8 cellular contexts compared by ENCODE assay signal in genomic region chr6:43924222-43924702, GRCh38.
DNase-seq lines count a peak whose midpoint lies in the region; ATAC-seq, FAIRE-seq and TF ChIP-seq lines count a peak whose summit lies in the region.

No MANE protein-coding gene starts in this region.

- TF ChIP-seq POLR2A in GM12878 (IDR thresholded peaks at IDR 0.05; ENCODE audit: low read depth, low read length), result no peak

- FAIRE-seq in GM12878 (lab: Jason Lieb, UNC) (no peak), frontal cortex (lab: Jason Lieb, UNC) (no peak)

- peaks cover 7% of the 10 kb centered on the region for H3K27me3 Mint-ChIP-seq in T-helper 17 cell

- H3K36me3 Mint-ChIP-seq in T-helper 17 cell (ENCODE audit: low read depth), result no peaks in the 10 kb centered on the region

- POLR2A ChIA-PET in GM12878 (lab: Charles Lee), result interaction anchor here (1.0 to 1.1 kb wide), 2 partner anchors 13 to 29 kb away, joined by 3 to 4 read pairs; no protein-coding TSS in a partner anchor

- ATAC-seq in GM21423 (IDR thresholded peaks at IDR 0.05; ENCODE audit: unreplicated experiment) (peak; percentile 40), T-helper 17 cell (peak; percentile 83), GM12878 (peak; percentile 91), foreskin keratinocyte (no peak)

- no peak overlapping the region for H3K4me2 ChIP-seq in GM12878 (ENCODE audit: control insufficient read depth, insufficient read depth)

- no peak overlapping the region for H3K9ac ChIP-seq in GM12878 (ENCODE audit: control insufficient read depth, insufficient read depth, low read length)

- no peaks in the 10 kb centered on the region for H4K20me1 ChIP-seq in GM12878 (ENCODE audit: control insufficient read depth, insufficient read depth)

- peak overlapping the region; percentile 11 for H3K27ac Mint-ChIP-seq in T-helper 17 cell

- BruUV-seq in GM12878 (replicated peaks; lab: Mats Ljungman, UMichigan), result no TSS peak

- WGBS in GM12878 (ENCODE audit: insufficient coverage, insufficient replicate concordance, low lambda C conversion rate, missing lambda C conversion rate), result 5% methylated on average over 12 of the region's 12 CpGs

- H3K36me3 ChIP-seq in GM12878 (ENCODE audit: control insufficient read depth in 2 of 2, insufficient read depth in 2 of 2, low read length in 1 of 2), result no peaks in the 10 kb centered on the region

- no peak for TF ChIP-seq RAD21 in GM12878 (IDR thresholded peaks at IDR 0.05; ENCODE audit: insufficient read depth, low read depth, low read length)

- SMC1A ChIA-PET in GM12878 (lab: Charles Lee; ENCODE audit: uncharacterized antibody, unreplicated experiment), result interaction anchor here (0.7 to 1.9 kb wide), 7 partner anchors 9 to 76 kb away, joined by 3 to 6 read pairs (median 3); no protein-coding TSS in a partner anchor

- DNase-seq in T-helper 17 cell (peak in 1 of 3 donors; percentile 11), GM12878 (ENCODE audit: low read depth, low spot score) (peak; percentile 21), GM13977 (ENCODE audit: low spot score) (no peak), foreskin keratinocyte (no peak), frontal cortex (ENCODE audit: low spot score in 2 of 2) (no peak), NCI-H146 (lab: John Stamatoyannopoulos, UW) (no peak)
- DNase-seq in stimulated activated CD4-positive, alpha-beta T cell treated with anti-CD3 and anti-CD28 coated beads, Interleukin-12 subunit alpha, Interleukin-12 subunit beta, amount 100 ng/mL, for 48 hours (ENCODE audit: low read depth in 2 of 3, low spot score in 1 of 3), result peak; percentile 34 to 44 (median 35)

- H3K27ac ChIP-seq in GM12878 (ENCODE audit: control insufficient read depth, insufficient read depth), result no peak overlapping the region
- no peak overlapping the region for H3K27ac ChIP-seq in foreskin keratinocyte

- H3K79me2 ChIP-seq in GM12878 (ENCODE audit: control insufficient read depth, insufficient read depth, low read length), result no peaks in the 10 kb centered on the region

- H3K4me1 Mint-ChIP-seq in T-helper 17 cell, result peaks cover 21% of the 10 kb centered on the region

- peaks cover 7% of the 10 kb centered on the region; the same call in 1 of the 2 replicates for H3K4me1 ChIP-seq in GM12878 (ENCODE audit: control insufficient read depth, insufficient read depth, low read length)
- H3K4me1 ChIP-seq in foreskin keratinocyte, result peaks cover 19% of the 10 kb centered on the region

- no peak overlapping the region for H3K4me3 ChIP-seq in GM12878

- H2AFZ ChIP-seq in GM12878 (ENCODE audit: control insufficient read depth, low read depth, low read length), result no peak overlapping the region

- CTCF ChIA-PET in GM12878 (lab: Yijun Ruan, JAX), result interaction anchor here (0.6 to 1.8 kb wide), 4 partner anchors 22 to 150 kb away, joined by 3 to 4 read pairs (median 3); no protein-coding TSS in a partner anchor

- no peaks in the 10 kb centered on the region for H3K9me3 ChIP-seq in T-helper 17 cell (ENCODE audit: control insufficient read depth, low read length, poor library complexity, severe bottlenecking)
- H3K9me3 ChIP-seq in GM12878 (replicated peaks; ENCODE audit: control insufficient read depth, insufficient read depth, low read length), result no peaks in the 10 kb centered on the region

- no peak for TF ChIP-seq EP300 in GM12878 (IDR thresholded peaks at IDR 0.05; ENCODE audit: borderline replicate concordance in 1 of 2, control insufficient read depth in 1 of 2, low read depth in 2 of 2, low read length in 2 of 2)

- H3K4me3 Mint-ChIP-seq in T-helper 17 cell, result peak overlapping the region; percentile 63

- TF ChIP-seq CTCF in GM12878 (IDR thresholded peaks at IDR 0.05 in 2 of 3, conservative IDR thresholded peaks at IDR 0.05 in 1 of 3; ENCODE audit: control insufficient read depth in 2 of 3, extremely low read depth in 1 of 3, insufficient read depth in 1 of 3, low read depth in 3 of 3, low read length in 3 of 3) (no peak), GM13977 (IDR thresholded peaks at IDR 0.05; ENCODE audit: extremely low read depth, insufficient read depth, missing control alignments) (no peak), foreskin keratinocyte (conservative IDR thresholded peaks at IDR 0.05) (no peak)

- no peaks in the 10 kb centered on the region for H3K27me3 ChIP-seq in GM12878 (replicated peaks in 1 of 2; ENCODE audit: control insufficient read depth in 2 of 2, insufficient read depth in 2 of 2, low read length in 1 of 2)
- peaks cover 5% of the 10 kb centered on the region for H3K27me3 ChIP-seq in foreskin keratinocyte

- in situ Hi-C loops in GM12878 (cut with MboI) (no loop called here), GM13977 (cut with MboI; ENCODE audit: low pct_unique_long_range_greater_than_20kb, low sequenced_read_pairs, unreplicated experiment) (no loop called here)

- intact Hi-C loops in GM12878 (cut with micrococcal nuclease; ENCODE audit: unreplicated experiment), result no loop called here

- RAD21 ChIA-PET in GM12878 (lab: Charles Lee; ENCODE audit: unreplicated experiment), result interaction anchor here (1.0 to 1.2 kb wide), 2 partner anchors 40 to 76 kb away, joined by 3 read pairs; no protein-coding TSS in a partner anchor

TF ChIP-seq in GM12878, 131 proteins besides CTCF, POLR2A, EP300 and RAD21 (continues in another document):
- TF ChIP-seq ZNF384 (IDR thresholded peaks at IDR 0.05; ENCODE audit: borderline replicate concordance, low read depth, low read length) (no peak), RUNX3 (IDR thresholded peaks at IDR 0.05; ENCODE audit: low read length) (peak; percentile 62), ESRRA (IDR thresholded peaks at IDR 0.05; ENCODE audit: low read length) (no peak), NFXL1 (IDR thresholded peaks at IDR 0.05; ENCODE audit: borderline replicate concordance) (no peak), TCF7 (IDR thresholded peaks at IDR 0.05; ENCODE audit: borderline replicate concordance) (no peak), BHLHE40 (IDR thresholded peaks at IDR 0.05; ENCODE audit: borderline replicate concordance in 1 of 2, low read depth in 2 of 2, low read length in 1 of 2) (peak in 1 of 2 experiments; percentile 34; a peak in 1 of 4 replicates), IKZF1 (conservative IDR thresholded peaks at IDR 0.05) (peak; percentile 66), SREBF1 (IDR thresholded peaks at IDR 0.05; ENCODE audit: low read length) (no peak), DPF2 (IDR thresholded peaks at IDR 0.05) (peak; percentile 27; the same call in 1 of the 2 replicates), REST (IDR thresholded peaks at IDR 0.05; ENCODE audit: low read depth, low read length) (no peak), NBN (IDR thresholded peaks at IDR 0.05) (no peak), IRF5 (IDR thresholded peaks at IDR 0.05; ENCODE audit: borderline replicate concordance) (no peak), BMI1 (IDR thresholded peaks at IDR 0.05; ENCODE audit: borderline replicate concordance) (no peak), HDAC6 (IDR thresholded peaks at IDR 0.05; ENCODE audit: unreplicated experiment) (no peak), IKZF2 (IDR thresholded peaks at IDR 0.05) (peak in 1 of 2 experiments; percentile 22; a peak in 1 of 4 replicates), MEF2A (IDR thresholded peaks at IDR 0.05; ENCODE audit: insufficient read depth, low read depth, low read length) (no peak), MLLT1 (IDR thresholded peaks at IDR 0.05) (no peak)

Comparison
In these comparisons a context has a peak if more than half of its experiments do, and no peak if none do; other contexts are left out.
1. DNase-seq: peak in GM12878 (single experiment) and stimulated activated CD4-positive, alpha-beta T cell treated with anti-CD3 and anti-CD28 coated beads, Interleukin-12 subunit alpha, Interleukin-12 subunit beta, amount 100 ng/mL, for 48 hours (3 of 3); none in GM13977 (single experiment), foreskin keratinocyte (0 of 2), frontal cortex (0 of 2) and NCI-H146 (single experiment).